ENCODE assay signal across 2 cellular contexts in genomic region chr10:22369433-22370072, GRCh38.
TF ChIP-seq lines count a peak whose summit lies in the region.

No MANE protein-coding gene starts in this region.

TF ChIP-seq in HEK293, 187 proteins besides CTCF, POLR2A, EP300 and RAD21 (continued from another document and continues in another):
- TF ChIP-seq ATF2 (tag by site-specific recombination; IDR thresholded peaks at IDR 0.05; ENCODE audit: low read depth) (peak; percentile 83), ZNF10 (tag by site-specific recombination; IDR thresholded peaks at IDR 0.05) (0 out of 2 replicates have a peak, but pooled peaks have one; percentile 57), ZNF24 (tag by site-specific recombination; IDR thresholded peaks at IDR 0.05) (peak; percentile 36; the same call in 1 of the 2 replicates), REPIN1 (tag by site-specific recombination; IDR thresholded peaks at IDR 0.05; ENCODE audit: low read depth) (no peak), ZNF26 (tag by site-specific recombination; IDR thresholded peaks at IDR 0.05) (no peak), ZSCAN4 (tag by site-specific recombination; IDR thresholded peaks at IDR 0.05) (peak; percentile 8; the same call in 1 of the 2 replicates), ZNF639 (tag by site-specific recombination; IDR thresholded peaks at IDR 0.05) (peak; percentile 43; the same call in 1 of the 2 replicates), ZNF292 (tag by site-specific recombination; IDR thresholded peaks at IDR 0.05; ENCODE audit: borderline replicate concordance, low read depth) (no peak), SP7 (tag by site-specific recombination; IDR thresholded peaks at IDR 0.05) (peak; percentile 44; the same call in 1 of the 2 replicates), ZNF768 (tag by site-specific recombination; IDR thresholded peaks at IDR 0.05) (peak; percentile 61; the same call in 1 of the 2 replicates), KLF17 (tag by site-specific recombination; IDR thresholded peaks at IDR 0.05) (0 out of 2 replicates have a peak, but pooled peaks have one; percentile 18), ZNF629 (tag by site-specific recombination; IDR thresholded peaks at IDR 0.05) (peak; percentile 95), KLF8 (tag by site-specific recombination; IDR thresholded peaks at IDR 0.05) (peak; percentile 29; the same call in 1 of the 2 replicates), ZNF664 (tag by site-specific recombination; IDR thresholded peaks at IDR 0.05) (peak; percentile 100), ZNF426 (tag by site-specific recombination; IDR thresholded peaks at IDR 0.05) (no peak), TSHZ1 (tag by site-specific recombination; IDR thresholded peaks at IDR 0.05; ENCODE audit: borderline replicate concordance) (peak; percentile 25; the same call in 1 of the 2 replicates)

TF ChIP-seq in WTC11, 78 proteins besides CTCF, POLR2A, EP300 and RAD21 (continued from another document):
- TF ChIP-seq NR1H2 (CRISPR knock-in tag; IDR thresholded peaks at IDR 0.05): no peak
